Comparison of ENCODE assay signal across 1 cellular context in genomic region chr10:103966671-103967432, GRCh38.
TF ChIP-seq lines count a peak whose summit lies in the region.

TSS of gene SLK (plus strand) at chr10:103967140. CDS start at chr10:103967746, 606 bp downstream.

TF ChIP-seq in HepG2, 621 proteins besides CTCF, POLR2A, EP300 and RAD21 (continued from another document and continues in another):
- TF ChIP-seq ZNF354B (CRISPR knock-in tag; IDR thresholded peaks at IDR 0.05) (no peak), ZBTB26 (CRISPR knock-in tag; IDR thresholded peaks at IDR 0.05; ENCODE audit: borderline replicate concordance) (no peak), TBX3 (IDR thresholded peaks at IDR 0.05; ENCODE audit: borderline replicate concordance) (no peak), ATAD3A (CRISPR knock-in tag; IDR thresholded peaks at IDR 0.05) (no peak), CBX2 (IDR thresholded peaks at IDR 0.05; ENCODE audit: low read depth, low read length) (no peak), CBX2 (CRISPR knock-in tag; IDR thresholded peaks at IDR 0.05; ENCODE audit: low read depth) (no peak), GZF1 (CRISPR knock-in tag; IDR thresholded peaks at IDR 0.05) (0 out of 2 replicates have a peak, but pooled peaks have one; percentile 53), ZGPAT (CRISPR knock-in tag; IDR thresholded peaks at IDR 0.05) (no peak; the same call in 1 of the 2 replicates), RFXANK (CRISPR knock-in tag; IDR thresholded peaks at IDR 0.05) (no peak), ZBTB46 (CRISPR knock-in tag; IDR thresholded peaks at IDR 0.05; ENCODE audit: borderline replicate concordance) (no peak), ZFP36L2 (CRISPR knock-in tag; IDR thresholded peaks at IDR 0.05) (no peak), DR1 (CRISPR knock-in tag; IDR thresholded peaks at IDR 0.05) (no peak), ZNF570 (CRISPR knock-in tag; IDR thresholded peaks at IDR 0.05; ENCODE audit: borderline replicate concordance) (no peak), HCFC1 (IDR thresholded peaks at IDR 0.05; ENCODE audit: low read depth, low read length) (no peak), ZNF33A (CRISPR knock-in tag; IDR thresholded peaks at IDR 0.05; ENCODE audit: borderline replicate concordance) (no peak), MAZ (IDR thresholded peaks at IDR 0.05; ENCODE audit: borderline replicate concordance, low read depth, low read length) (no peak), MAZ (CRISPR knock-in tag; IDR thresholded peaks at IDR 0.05; ENCODE audit: low read depth) (peak; percentile 82), HMG20B (CRISPR knock-in tag; conservative IDR thresholded peaks at IDR 0.05) (no peak), GATAD2A (CRISPR knock-in tag; IDR thresholded peaks at IDR 0.05) (peak; percentile 15; the same call in 1 of the 2 replicates), SALL1 (CRISPR knock-in tag; IDR thresholded peaks at IDR 0.05) (peak; percentile 70; the same call in 1 of the 2 replicates), CREBL2 (CRISPR knock-in tag; IDR thresholded peaks at IDR 0.05; ENCODE audit: borderline replicate concordance) (no peak), TBX2 (CRISPR knock-in tag; IDR thresholded peaks at IDR 0.05; ENCODE audit: borderline replicate concordance) (peak; percentile 57; the same call in 1 of the 2 replicates), PRDM10 (CRISPR knock-in tag; IDR thresholded peaks at IDR 0.05; ENCODE audit: low read depth) (no peak), KIAA2018 (CRISPR knock-in tag; IDR thresholded peaks at IDR 0.05; ENCODE audit: borderline replicate concordance) (no peak), HMGXB4 (CRISPR knock-in tag; IDR thresholded peaks at IDR 0.05; ENCODE audit: borderline replicate concordance in 1 of 2, low read depth in 1 of 2) (peak; percentile 45 to 64; a peak in 3 of 4 replicates), ZNF253 (CRISPR knock-in tag; IDR thresholded peaks at IDR 0.05; ENCODE audit: borderline replicate concordance) (0 out of 2 replicates have a peak, but pooled peaks have one; percentile 46), ZNF124 (CRISPR knock-in tag; IDR thresholded peaks at IDR 0.05) (no peak), PAWR (CRISPR knock-in tag; IDR thresholded peaks at IDR 0.05; ENCODE audit: borderline replicate concordance) (no peak), IRF2 (CRISPR knock-in tag; IDR thresholded peaks at IDR 0.05) (0 out of 2 replicates have a peak, but pooled peaks have one; percentile 19), ZBTB14 (CRISPR knock-in tag; IDR thresholded peaks at IDR 0.05) (peak; percentile 97), ZNF619 (CRISPR knock-in tag; IDR thresholded peaks at IDR 0.05) (no peak), MNT (IDR thresholded peaks at IDR 0.05) (no peak), E2F2 (CRISPR knock-in tag; IDR thresholded peaks at IDR 0.05; ENCODE audit: borderline replicate concordance) (0 out of 2 replicates have a peak, but pooled peaks have one; percentile 27), ARNT2 (CRISPR knock-in tag; IDR thresholded peaks at IDR 0.05; ENCODE audit: low read depth) (no peak; the same call in 1 of the 2 replicates)
